Comparison of ENCODE assay signal across 1 cellular context in the genomic region with DNA sequence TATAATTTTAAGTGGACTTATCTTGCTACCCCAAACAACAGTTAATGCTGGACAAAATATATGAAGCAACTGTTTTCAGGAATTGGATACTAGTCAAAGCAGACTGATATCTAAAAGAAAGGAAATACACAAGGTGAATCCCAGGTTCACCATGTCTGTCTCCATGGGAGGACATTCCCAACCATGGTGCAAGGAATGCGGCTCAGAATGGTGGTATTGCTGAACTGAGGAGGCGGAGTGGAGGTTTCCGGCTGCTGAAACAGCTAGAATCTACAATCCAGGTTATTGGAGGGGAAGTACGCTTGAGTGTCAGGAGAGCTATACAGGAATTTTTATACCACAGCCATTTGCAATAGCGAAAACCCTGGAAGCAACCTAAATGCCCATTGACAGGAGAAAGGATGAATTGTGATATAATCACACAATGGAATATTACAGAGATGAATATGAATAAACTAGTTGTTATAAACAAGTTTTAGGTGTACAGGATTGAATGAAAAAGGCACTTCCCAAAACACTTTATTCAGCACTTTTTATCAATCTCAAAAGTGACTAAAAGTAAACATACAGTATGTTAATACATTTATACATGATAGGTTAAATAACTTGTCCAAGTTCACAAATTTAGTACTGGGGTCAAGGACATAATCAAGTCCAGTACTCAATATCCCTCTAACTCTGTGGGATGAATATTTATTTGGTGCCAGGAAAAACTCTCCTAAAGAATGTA.
TF ChIP-seq lines count a peak whose summit lies in the region.

No MANE protein-coding gene starts in this region.

TF ChIP-seq in GM12878, 131 proteins besides CTCF, POLR2A, EP300 and RAD21:
- TF ChIP-seq CHD4 (IDR thresholded peaks at IDR 0.05) (no peak), ZNF24 (IDR thresholded peaks at IDR 0.05) (no peak), ZNF217 (IDR thresholded peaks at IDR 0.05) (no peak), MXI1 (IDR thresholded peaks at IDR 0.05; ENCODE audit: low read depth, low read length) (no peak), MEF2B (IDR thresholded peaks at IDR 0.05; ENCODE audit: partially characterized antibody, poor library complexity, severe bottlenecking) (no peak)
